In the genomic region with DNA sequence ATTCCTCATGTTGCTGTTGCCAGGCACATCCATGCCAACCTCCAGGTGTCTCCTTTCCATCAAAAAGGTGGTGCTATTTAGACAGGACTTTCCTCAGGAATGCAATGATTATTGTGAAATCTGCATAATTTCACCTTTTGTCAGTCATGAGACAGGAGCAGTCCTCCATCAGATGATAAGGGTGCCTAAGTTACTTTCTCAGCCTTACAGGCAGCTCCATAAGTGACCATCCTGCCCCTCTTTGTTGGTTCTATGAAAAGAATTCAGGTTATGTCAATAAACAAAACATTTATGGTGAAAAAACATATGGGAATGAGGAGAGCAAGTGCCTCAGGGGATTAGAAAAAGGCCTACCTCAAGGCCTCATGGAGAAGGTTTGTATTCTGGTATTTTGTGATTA, we compare ENCODE assay signal across 31 cellular contexts.
"Had no signal": no experiment of that assay in that cellular context is flagged by ENCODE, and none has a peak within 500 bp of the region (broad histone marks: within the 10 kb centered on the region; RNA-seq: fewer than 3 reads in every experiment).

No MANE protein-coding gene starts in this region.

- H3K4me3 ChIP-seq: K562, MG63, SJSA1 had no signal

- H3K9me3 Mint-ChIP-seq: activated CD4-positive, alpha-beta memory T cell treated with anti-CD3 and anti-CD28 coated beads, Interleukin-2, amount 10 ng/mL, durations not matched to agents 7 days and 5 days; activated naive CD4-positive, alpha-beta T cell treated with anti-CD3 and anti-CD28 coated beads, Interleukin-2, amount 10 ng/mL, durations not matched to agents 7 days and 5 days; activated naive CD8-positive, alpha-beta T cell treated with anti-CD3 and anti-CD28 coated beads, Interleukin-2, amount 50 U/mL, for 24 hours had no signal

- H3K27me3 ChIP-seq: brain microvascular endothelial cell, MG63, SJSA1 had no signal

- H3K36me3 ChIP-seq: brain microvascular endothelial cell, MG63, SJSA1, WERI-Rb-1 had no signal

- H3K27me3 Mint-ChIP-seq: activated naive CD8-positive, alpha-beta T cell; activated naive CD8-positive, alpha-beta T cell treated with anti-CD3 and anti-CD28 coated beads, Interleukin-2, amount 50 U/mL, for 24 hours had no signal

- H3K27ac ChIP-seq: brain microvascular endothelial cell, SJSA1, WERI-Rb-1 had no signal

- H3K27ac Mint-ChIP-seq: activated CD4-positive, alpha-beta memory T cell treated with anti-CD3 and anti-CD28 coated beads, Interleukin-2, amount 10 ng/mL, durations not matched to agents 7 days and 5 days; activated CD8-positive, alpha-beta memory T cell treated with anti-CD3 and anti-CD28 coated beads, Interleukin-2, amount 10 ng/mL, durations not matched to agents 7 days and 5 days; activated naive CD4-positive, alpha-beta T cell treated with anti-CD3 and anti-CD28 coated beads, Interleukin-2, amount 10 ng/mL, durations not matched to agents 7 days and 5 days; activated naive CD8-positive, alpha-beta T cell; activated naive CD8-positive, alpha-beta T cell treated with anti-CD3 and anti-CD28 coated beads, Interleukin-2, amount 50 U/mL, for 24 hours had no signal

- H3K4me3 Mint-ChIP-seq: activated CD4-positive, alpha-beta memory T cell treated with anti-CD3 and anti-CD28 coated beads, Interleukin-2, amount 10 ng/mL, durations not matched to agents 7 days and 5 days; activated CD8-positive, alpha-beta memory T cell treated with anti-CD3 and anti-CD28 coated beads, Interleukin-2, amount 10 ng/mL, durations not matched to agents 7 days and 5 days; activated naive CD4-positive, alpha-beta T cell treated with anti-CD3 and anti-CD28 coated beads, Interleukin-2, amount 10 ng/mL, durations not matched to agents 7 days and 5 days; activated naive CD8-positive, alpha-beta T cell; activated naive CD8-positive, alpha-beta T cell treated with anti-CD3 and anti-CD28 coated beads, Interleukin-2, amount 50 U/mL, for 24 hours had no signal

- H3K36me3 Mint-ChIP-seq: activated CD8-positive, alpha-beta memory T cell treated with anti-CD3 and anti-CD28 coated beads, Interleukin-2, amount 10 ng/mL, durations not matched to agents 7 days and 5 days; activated naive CD4-positive, alpha-beta T cell treated with anti-CD3 and anti-CD28 coated beads, Interleukin-2, amount 10 ng/mL, durations not matched to agents 7 days and 5 days; activated naive CD8-positive, alpha-beta T cell had no signal

- H3K4me1 Mint-ChIP-seq: activated CD4-positive, alpha-beta memory T cell treated with anti-CD3 and anti-CD28 coated beads, Interleukin-2, amount 10 ng/mL, durations not matched to agents 7 days and 5 days; activated CD8-positive, alpha-beta memory T cell treated with anti-CD3 and anti-CD28 coated beads, Interleukin-2, amount 10 ng/mL, durations not matched to agents 7 days and 5 days; activated naive CD4-positive, alpha-beta T cell treated with anti-CD3 and anti-CD28 coated beads, Interleukin-2, amount 10 ng/mL, durations not matched to agents 7 days and 5 days; activated naive CD8-positive, alpha-beta T cell treated with anti-CD3 and anti-CD28 coated beads, Interleukin-2, amount 50 U/mL, for 24 hours had no signal

- ATAC-seq: activated CD8-positive, alpha-beta memory T cell treated with anti-CD3 and anti-CD28 coated beads, Interleukin-2, amount 10 ng/mL, durations not matched to agents 7 days and 5 days; activated naive CD8-positive, alpha-beta T cell treated with anti-CD3 and anti-CD28 coated beads, Interleukin-2, amount 50 U/mL, for 24 hours; K562; Panc1 had no signal

- DNase-seq: activated CD4-positive, alpha-beta memory T cell treated with anti-CD3 and anti-CD28 coated beads, Interleukin-2, amount 10 ng/mL, durations not matched to agents 7 days and 5 days; activated CD4-positive, alpha-beta T cell treated with anti-CD3 and anti-CD28 coated beads for 1 hour; activated CD4-positive, alpha-beta T cell treated with anti-CD3 and anti-CD28 coated beads for 48 hours; activated CD4-positive, CD25-positive, alpha-beta regulatory T cell; activated CD8-positive, alpha-beta memory T cell treated with anti-CD3 and anti-CD28 coated beads for 24 hours; activated CD8-positive, alpha-beta memory T cell treated with anti-CD3 and anti-CD28 coated beads, Interleukin-2, amount 10 ng/mL, durations not matched to agents 7 days and 5 days; activated CD8-positive, alpha-beta memory T cell treated with anti-CD3 and anti-CD28 coated beads, Interleukin-2, amount 50 U/mL, for 48 hours; activated effector memory CD4-positive, alpha-beta T cell treated with Interleukin-2 at 50 U/mL for 16 hours; activated naive CD4-positive, alpha-beta T cell treated with anti-CD3 and anti-CD28 coated beads, Interleukin-2, amount 10 ng/mL, durations not matched to agents 7 days and 5 days; activated naive CD8-positive, alpha-beta T cell treated with anti-CD3 and anti-CD28 coated beads, Interleukin-2, amount 50 U/mL, for 24 hours; activated T-cell treated with anti-CD3 and anti-CD28 coated beads, Interleukin-2, amount 50 U/mL, for 48 hours; anterior cingulate cortex; brain microvascular endothelial cell; MG63; NCI-H1048; NCI-H1105 treated with DMSO at 0.1 percent for 48 hours; NCI-H1436; NCI-H187; NCI-H2029 treated with DMSO at 0.1 percent for 48 hours; NCI-H510A; NCI-H526; SHP77 treated with DMSO at 0.1 percent for 48 hours; SW 1271; T-helper 1 cell; T-helper 2 cell; T-helper 9 cell; WERI-Rb-1 had no signal

- H3K4me1 ChIP-seq: SJSA1 had no signal

- H3K9me3 ChIP-seq: MG63, SJSA1 had no signal
